Comparison of ENCODE assay signal across 25 cellular contexts in the genomic region with DNA sequence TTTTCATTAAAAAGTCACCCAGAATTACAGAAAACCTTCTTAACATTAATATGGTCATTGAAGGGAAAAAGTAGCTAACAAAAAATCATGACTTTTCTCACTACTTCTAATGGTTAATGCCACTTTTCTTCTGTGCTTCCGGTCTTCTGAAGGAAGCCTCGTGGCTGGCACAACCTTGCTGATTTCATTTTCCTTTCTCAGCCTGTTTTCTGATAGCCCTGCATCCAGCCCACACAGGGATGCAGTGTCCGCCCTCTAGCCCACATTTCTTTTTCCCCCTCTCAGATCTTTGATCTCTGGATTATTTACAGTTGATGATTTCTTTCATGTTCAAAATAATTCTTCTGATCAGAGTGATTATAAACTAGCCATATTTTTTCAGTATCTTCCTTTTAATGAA.
A peak's percentile ranks its signal among the peaks of the same experiment; 100 is the strongest.
DNase-seq lines count a peak whose midpoint lies in the region; ATAC-seq, FAIRE-seq and TF ChIP-seq lines count a peak whose summit lies in the region.
"Had no signal": no experiment of that assay in that cellular context is flagged by ENCODE, and none has a peak within 500 bp of the region (broad histone marks: within the 10 kb centered on the region; RNA-seq: fewer than 3 reads in every experiment).

No MANE protein-coding gene starts in this region.

- TF ChIP-seq EP300 in H1 (IDR thresholded peaks at IDR 0.05; ENCODE audit: borderline replicate concordance in 1 of 2, low read depth in 2 of 2, low read length in 2 of 2) = no peak

- H4K91ac ChIP-seq in H1 (replicated peaks; ENCODE audit: insufficient read length, low read length) = no peak overlapping the region

- no peak overlapping the region for H3K4ac ChIP-seq in H1 (replicated peaks; ENCODE audit: insufficient read length, low read depth, low read length)

- DNase-seq in MM.1S (peak; percentile 11), H1 (ENCODE audit: low read depth in 1 of 2, low spot score in 2 of 2) (no peak), neural progenitor cell (ENCODE audit: low spot score) (no peak), PC-3 (no peak), gastrocnemius medialis (no peak)
- DNase-seq: 8988T; AML-193; CD4-positive, alpha-beta T cell; DMS53; GOT3; Karpas-422; NCI-H2029 treated with DMSO at 0.1 percent for 48 hours; NCI-H2171; NCI-H226; NCI-H510A; NCI-H69; SIG-M5; SK-N-SH; SW 1271 had no signal

- H4K8ac ChIP-seq in H1 (ENCODE audit: extremely low read depth, insufficient read depth, low read length) = no peak overlapping the region

- TF ChIP-seq CTCF in MM.1S (IDR thresholded peaks at IDR 0.05; ENCODE audit: low read length) = no peak
- no peak for TF ChIP-seq CTCF in H1 (IDR thresholded peaks at IDR 0.05; ENCODE audit: control extremely low read depth in 1 of 3, insufficient read depth in 1 of 3, low read depth in 1 of 3, low read length in 3 of 3)
- no peak for TF ChIP-seq CTCF in neural progenitor cell (IDR thresholded peaks at IDR 0.05)
- no peak for TF ChIP-seq CTCF in PC-3 (conservative IDR thresholded peaks at IDR 0.05; ENCODE audit: low read depth, low read length)
- TF ChIP-seq CTCF in gastrocnemius medialis (IDR thresholded peaks at IDR 0.05 in 4 of 5, conservative IDR thresholded peaks at IDR 0.05 in 1 of 5) = no peak

- TF ChIP-seq RAD21 in H1 (IDR thresholded peaks at IDR 0.05 in 1 of 2, conservative IDR thresholded peaks at IDR 0.05 in 1 of 2; ENCODE audit: low read depth in 2 of 2, low read length in 2 of 2) = no peak

- no peaks in the 10 kb centered on the region for H3K9me3 Mint-ChIP-seq in neural progenitor cell
- H3K9me3 Mint-ChIP-seq: CD4-positive, alpha-beta T cell had no signal

- H2AFZ ChIP-seq in ACC112 (ENCODE audit: low read length, unreplicated experiment) = peak overlapping the region; percentile 33
- H2AFZ ChIP-seq in MM.1S (ENCODE audit: low read length) = no peak overlapping the region
- no peak overlapping the region for H2AFZ ChIP-seq in H1 (ENCODE audit: low read length)
- H2AFZ ChIP-seq in neural progenitor cell (replicated peaks) = peak overlapping the region; percentile 73
- H2AFZ ChIP-seq in PC-3 (ENCODE audit: low read length) = no peak overlapping the region

- BruUV-seq in PC-3 (replicated peaks; lab: Mats Ljungman, UMichigan) = no TSS peak

- no peak overlapping the region for H4K5ac ChIP-seq in H1 (ENCODE audit: insufficient read length, low read depth, low read length)

- POLR2A ChIA-PET in H1 (lab: Charles Lee; ENCODE audit: partially characterized antibody) = interaction anchor here (0.6 kb wide), 1 partner anchor 9 kb away, joined by 3 read pairs; no protein-coding TSS in a partner anchor
- POLR2A ChIA-PET in PC-3 (lab: Charles Lee; ENCODE audit: unreplicated experiment) = no interaction called here

- H3K36me3 ChIP-seq in ACC112 (ENCODE audit: insufficient read depth, low read length) = no peaks in the 10 kb centered on the region
- H3K36me3 ChIP-seq in MM.1S (replicated peaks; ENCODE audit: insufficient read depth, low read length) = no peaks in the 10 kb centered on the region
- H3K36me3 ChIP-seq in H1 (ENCODE audit: control insufficient read depth in 2 of 4, insufficient read depth in 4 of 4, low read length in 3 of 4) = no peaks in the 10 kb centered on the region
- no peaks in the 10 kb centered on the region for H3K36me3 ChIP-seq in neural progenitor cell
- no peaks in the 10 kb centered on the region for H3K36me3 ChIP-seq in PC-3 (ENCODE audit: low read depth, low read length)
- no peaks in the 10 kb centered on the region for H3K36me3 ChIP-seq in gastrocnemius medialis
- H3K36me3 ChIP-seq: BLaER1 treated with 17β-estradiol and CSF1 and Interleukin-3, amounts not matched to agents 10 nM and 100 nM had no signal

- WGBS in H1 (ENCODE audit: extremely low coverage in 1 of 2, insufficient coverage in 1 of 2, insufficient read length in 1 of 2, insufficient replicate concordance in 2 of 2, low coverage in 1 of 2, low lambda C conversion rate in 2 of 2, missing lambda C conversion rate in 1 of 2), 2 experiments = 71% methylated on average over 3 of the region's 3 CpGs; no CpG with 5 or more reads in 1 of the 2 experiments

- no peaks in the 10 kb centered on the region for H3K23me2 ChIP-seq in H1 (ENCODE audit: low read depth, low read length)

- no peaks in the 10 kb centered on the region for H3K27me3 ChIP-seq in ACC112 (ENCODE audit: insufficient read depth, low read length)
- no peaks in the 10 kb centered on the region for H3K27me3 ChIP-seq in MM.1S (replicated peaks; ENCODE audit: insufficient read depth, low read length)
- no peaks in the 10 kb centered on the region for H3K27me3 ChIP-seq in H1 (replicated peaks in 1 of 4; ENCODE audit: control insufficient read depth in 3 of 4, extremely low read depth in 1 of 4, insufficient read depth in 3 of 4, low read length in 3 of 4)
- H3K27me3 ChIP-seq in neural progenitor cell = no peaks in the 10 kb centered on the region
- H3K27me3 ChIP-seq in PC-3 (ENCODE audit: low read length) = no peaks in the 10 kb centered on the region
- H3K27me3 ChIP-seq in gastrocnemius medialis = no peaks in the 10 kb centered on the region
- H3K27me3 ChIP-seq: BLaER1 treated with 17β-estradiol and CSF1 and Interleukin-3, amounts not matched to agents 10 nM and 100 nM had no signal

- H3K4me3 Mint-ChIP-seq in neural progenitor cell = peak overlapping the region; percentile 20
- H3K4me3 Mint-ChIP-seq: CD4-positive, alpha-beta T cell had no signal

- H3K4me3 ChIP-seq in ACC112 (ENCODE audit: low read depth, low read length) (peak overlapping the region; percentile 51; the same call in 1 of the 2 replicates), MM.1S (ENCODE audit: low read length) (no peak overlapping the region), H1 (ENCODE audit: extremely low read depth in 1 of 4, insufficient read depth in 2 of 4, low read depth in 3 of 4, low read length in 4 of 4) (no peak overlapping the region), neural progenitor cell (no peak overlapping the region), PC-3 (ENCODE audit: low read length) (no peak overlapping the region), gastrocnemius medialis (no peak overlapping the region)
- H3K4me3 ChIP-seq: BLaER1 treated with 17β-estradiol and CSF1 and Interleukin-3, amounts not matched to agents 10 nM and 100 nM had no signal

- no peaks in the 10 kb centered on the region for H3K79me1 ChIP-seq in H1 (ENCODE audit: low read depth, low read length)

- TF ChIP-seq POLR2A in H1 (IDR thresholded peaks at IDR 0.05; ENCODE audit: control extremely low read depth in 1 of 2, low read depth in 2 of 2, low read length in 2 of 2) = no peak
- no peak for TF ChIP-seq POLR2A in gastrocnemius medialis (IDR thresholded peaks at IDR 0.05)

- ATAC-seq in PC-3 (no peak), HG02870 (IDR thresholded peaks at IDR 0.05; ENCODE audit: unreplicated experiment) (no peak), gastrocnemius medialis (no peak)
- ATAC-seq: HCT116, HepG2 had no signal

- H3K9me3 ChIP-seq in MM.1S (replicated peaks; ENCODE audit: insufficient read depth, low read length) (no peaks in the 10 kb centered on the region), H1 (ENCODE audit: insufficient read depth in 2 of 2, low read depth in 1 of 2, low read length in 1 of 2) (no peaks in the 10 kb centered on the region), neural progenitor cell (ENCODE audit: low read depth) (no peaks in the 10 kb centered on the region), PC-3 (ENCODE audit: low read length) (no peaks in the 10 kb centered on the region), gastrocnemius medialis (no peaks in the 10 kb centered on the region)
- H3K9me3 ChIP-seq: BLaER1 treated with 17β-estradiol and CSF1 and Interleukin-3, amounts not matched to agents 10 nM and 100 nM; SK-N-SH had no signal

- H3K27me3 Mint-ChIP-seq in neural progenitor cell (ENCODE audit: insufficient read depth, low read depth) = no peaks in the 10 kb centered on the region
- H3K27me3 Mint-ChIP-seq: CD4-positive, alpha-beta T cell had no signal

- FAIRE-seq in H1 (lab: Jason Lieb, UNC) = peak; percentile 55
- FAIRE-seq: HepG2, RCC 7860 had no signal

- in situ Hi-C loops in gastrocnemius medialis (cut with MboI; ENCODE audit: low sequenced_read_pairs in 4 of 4) = no loop called here

- H3K14ac ChIP-seq in H1 (ENCODE audit: insufficient read length) = no peak overlapping the region

- H3K23ac ChIP-seq in H1 (ENCODE audit: insufficient read length) = no peak overlapping the region

- peaks cover 29% of the 10 kb centered on the region for H3K4me1 Mint-ChIP-seq in neural progenitor cell

- no peak overlapping the region for H2AK5ac ChIP-seq in H1 (ENCODE audit: low read depth, low read length)

- no peak overlapping the region for H2BK20ac ChIP-seq in H1 (ENCODE audit: low read length)

- H3K79me2 ChIP-seq in ACC112 (ENCODE audit: control insufficient read depth, insufficient read depth, low read length, unreplicated experiment) (no peaks in the 10 kb centered on the region), MM.1S (ENCODE audit: low read length) (no peaks in the 10 kb centered on the region), H1 (ENCODE audit: control insufficient read depth in 1 of 2, insufficient read depth in 2 of 2, low read length in 2 of 2) (no peaks in the 10 kb centered on the region), neural progenitor cell (ENCODE audit: low read depth) (no peaks in the 10 kb centered on the region), PC-3 (ENCODE audit: low read length) (no peaks in the 10 kb centered on the region)

- H3K36me3 Mint-ChIP-seq in neural progenitor cell = no peaks in the 10 kb centered on the region

- H2BK12ac ChIP-seq in H1 (ENCODE audit: low read depth, low read length) = no peak overlapping the region

- no peak overlapping the region for H2BK120ac ChIP-seq in H1 (replicated peaks; ENCODE audit: low read depth, low read length)

- H3K4me2 ChIP-seq in MM.1S (ENCODE audit: low read depth, low read length) (no peak overlapping the region), H1 (ENCODE audit: insufficient read depth in 1 of 2, low read depth in 2 of 2, low read length in 2 of 2) (no peak overlapping the region), neural progenitor cell (no peak overlapping the region), PC-3 (ENCODE audit: low read length) (no peak overlapping the region)
- H3K4me2 ChIP-seq: BLaER1 treated with 17β-estradiol and CSF1 and Interleukin-3, amounts not matched to agents 10 nM and 100 nM; SK-N-SH had no signal

- H2BK15ac ChIP-seq in H1 (ENCODE audit: low read length) = no peak overlapping the region

- H2BK5ac ChIP-seq in H1 (ENCODE audit: low read depth, low read length) = no peak overlapping the region

- no peak overlapping the region for H3K18ac ChIP-seq in H1 (ENCODE audit: extremely low read depth, low read length)

- H4K20me1 ChIP-seq in MM.1S (ENCODE audit: insufficient read depth, low read length) (no peaks in the 10 kb centered on the region), H1 (replicated peaks in 1 of 2; ENCODE audit: control insufficient read depth in 1 of 2, insufficient read depth in 2 of 2, low read length in 2 of 2) (no peaks in the 10 kb centered on the region), neural progenitor cell (ENCODE audit: low read depth) (no peaks in the 10 kb centered on the region), PC-3 (ENCODE audit: low read length) (no peaks in the 10 kb centered on the region)
- H4K20me1 ChIP-seq: BLaER1 treated with 17β-estradiol and CSF1 and Interleukin-3, amounts not matched to agents 10 nM and 100 nM had no signal

- no peak overlapping the region for H3K27ac ChIP-seq in ACC112 (ENCODE audit: low read depth, low read length)
- H3K27ac ChIP-seq in MM.1S (ENCODE audit: low read length) = no peak overlapping the region
- no peak overlapping the region for H3K27ac ChIP-seq in H1 (ENCODE audit: low read depth, low read length)
- H3K27ac ChIP-seq in neural progenitor cell = peak overlapping the region; percentile 34
- H3K27ac ChIP-seq in PC-3 (ENCODE audit: low read length) = no peak overlapping the region
- H3K27ac ChIP-seq in gastrocnemius medialis = no peak overlapping the region
- H3K27ac ChIP-seq: BLaER1 treated with 17β-estradiol and CSF1 and Interleukin-3, amounts not matched to agents 10 nM and 100 nM had no signal

- intact Hi-C loops in PC-3 (cut with micrococcal nuclease) (no loop called here), gastrocnemius medialis (cut with DNase I; ENCODE audit: low total_unique reads) (no loop called here)

- CTCF ChIA-PET in H1 (lab: Charles Lee; ENCODE audit: partially characterized antibody) = interaction anchor here (0.5 kb wide), 1 partner anchor 334 kb away, joined by 5 read pairs; no protein-coding TSS in a partner anchor
- CTCF ChIA-PET in PC-3 (lab: Charles Lee) = no interaction called here

- H3K9ac ChIP-seq in MM.1S (ENCODE audit: low read length) = no peak overlapping the region
- H3K9ac ChIP-seq in H1 (replicated peaks in 1 of 4; ENCODE audit: extremely low read depth in 1 of 4, low read depth in 3 of 4, low read length in 3 of 4) = no peak overlapping the region; a peak in 1 of 7 replicates
- H3K9ac ChIP-seq in neural progenitor cell = no peak overlapping the region
- H3K9ac ChIP-seq in PC-3 (ENCODE audit: low read length) = no peak overlapping the region
- H3K9ac ChIP-seq: BLaER1 treated with 17β-estradiol and CSF1 and Interleukin-3, amounts not matched to agents 10 nM and 100 nM; SK-N-SH had no signal

- peak overlapping the region; percentile 32 for H3K27ac Mint-ChIP-seq in neural progenitor cell
- H3K27ac Mint-ChIP-seq: CD4-positive, alpha-beta T cell had no signal

- H3K4me1 ChIP-seq in ACC112 (ENCODE audit: control insufficient read depth, insufficient read depth, low read length, unreplicated experiment) (peaks cover 9% of the 10 kb centered on the region), MM.1S (ENCODE audit: low read length) (no peaks in the 10 kb centered on the region), H1 (replicated peaks in 1 of 4; ENCODE audit: control insufficient read depth in 3 of 4, insufficient read depth in 4 of 4, low read length in 3 of 4) (peaks cover 0 to 2% (median 0%) of the 10 kb centered on the region in 4 experiments; a peak in 1 of 7 replicates), neural progenitor cell (peaks cover 34% of the 10 kb centered on the region), PC-3 (ENCODE audit: insufficient read depth, low read length) (no peaks in the 10 kb centered on the region), gastrocnemius medialis (no peaks in the 10 kb centered on the region)
- H3K4me1 ChIP-seq: BLaER1 treated with 17β-estradiol and CSF1 and Interleukin-3, amounts not matched to agents 10 nM and 100 nM had no signal

- H3K9me2 ChIP-seq in MM.1S (replicated peaks; ENCODE audit: insufficient read depth, low read length) = no peaks in the 10 kb centered on the region
- H3K9me2 ChIP-seq in PC-3 (replicated peaks; ENCODE audit: low read length) = no peaks in the 10 kb centered on the region
- H3K9me2 ChIP-seq: SK-N-SH had no signal

- no peaks in the 10 kb centered on the region for H3F3A ChIP-seq in MM.1S (ENCODE audit: insufficient read depth, low read length)
- H3F3A ChIP-seq in neural progenitor cell (ENCODE audit: low read depth) = peaks cover 28% of the 10 kb centered on the region
- no peaks in the 10 kb centered on the region for H3F3A ChIP-seq in PC-3 (ENCODE audit: low read length, unreplicated experiment)

- H3K56ac ChIP-seq in H1 (replicated peaks; ENCODE audit: insufficient read length, low read depth, low read length) = no peak overlapping the region

Comparison
In these comparisons a context has a peak if more than half of its experiments do, and no peak if none do; other contexts are left out.
1. H2AFZ ChIP-seq: peak in ACC112 (single experiment) and neural progenitor cell (single experiment); none in MM.1S (single experiment), H1 (single experiment) and PC-3 (single experiment).